ENCODE assay signal across 16 cellular contexts in the genomic region with DNA sequence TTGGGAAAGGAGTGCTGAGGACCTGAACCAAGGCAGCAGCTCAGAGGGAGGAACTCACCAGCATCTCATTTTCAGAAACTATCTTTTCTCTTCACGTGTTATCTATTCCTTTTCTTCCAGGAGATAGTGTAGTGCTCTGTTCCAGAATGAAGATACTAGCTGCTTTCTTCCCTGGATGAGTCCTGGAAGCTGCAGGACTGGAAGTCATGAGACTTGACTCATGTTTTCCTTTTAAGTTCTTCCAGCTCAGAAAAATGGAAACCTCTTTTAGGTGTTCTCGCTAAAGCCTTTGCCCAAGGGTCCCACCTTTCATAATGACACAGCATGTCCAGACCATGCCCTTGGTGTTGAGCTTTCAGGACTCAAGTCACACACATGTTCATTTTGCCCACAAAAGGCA.
"Had no signal": no experiment of that assay in that cellular context is flagged by ENCODE, and none has a peak within 500 bp of the region (broad histone marks: within the 10 kb centered on the region; RNA-seq: fewer than 3 reads in every experiment).

No MANE protein-coding gene starts in this region.

- DNase-seq: activated CD4-positive, alpha-beta T cell treated with anti-CD3 and anti-CD28 coated beads, Interleukin-2, amount 10 ng/mL, durations not matched to agents 7 days and 5 days; activated naive CD4-positive, alpha-beta T cell treated with anti-CD3 and anti-CD28 coated beads for 36 hours; activated naive CD8-positive, alpha-beta T cell treated with anti-CD3 and anti-CD28 coated beads, Interleukin-2, amount 50 U/mL, for 24 hours; aorta; lower lobe of right lung; midbrain; psoas muscle; stimulated activated CD4-positive, alpha-beta T cell treated with anti-CD3 and anti-CD28 coated beads, Interleukin-1b, Interleukin-23, amount 100 ng/mL, for 48 hours; stomach; SW 1271; testis; upper lobe of left lung had no signal

- H3K4me3 ChIP-seq: esophagus muscularis mucosa, lower lobe of right lung, psoas muscle, stomach, testis, upper lobe of left lung had no signal

- H3K4me3 Mint-ChIP-seq: activated CD4-positive, alpha-beta T cell treated with anti-CD3 and anti-CD28 coated beads, Interleukin-2, amount 10 ng/mL, durations not matched to agents 7 days and 5 days; activated naive CD4-positive, alpha-beta T cell treated with anti-CD3 and anti-CD28 coated beads for 36 hours; activated naive CD8-positive, alpha-beta T cell treated with anti-CD3 and anti-CD28 coated beads, Interleukin-2, amount 50 U/mL, for 24 hours; neural crest cell had no signal

- H3K36me3 ChIP-seq: esophagus muscularis mucosa, lower lobe of right lung, stomach, upper lobe of left lung had no signal

- H3K4me1 Mint-ChIP-seq: activated CD4-positive, alpha-beta T cell treated with anti-CD3 and anti-CD28 coated beads, Interleukin-2, amount 10 ng/mL, durations not matched to agents 7 days and 5 days; activated naive CD8-positive, alpha-beta T cell treated with anti-CD3 and anti-CD28 coated beads, Interleukin-2, amount 50 U/mL, for 24 hours had no signal

- H3K9me3 ChIP-seq: esophagus muscularis mucosa, lower lobe of right lung, psoas muscle, stomach, testis, upper lobe of left lung had no signal

- H3K27ac ChIP-seq: esophagus muscularis mucosa, lower lobe of right lung, stomach, testis, upper lobe of left lung had no signal

- H3K27me3 ChIP-seq: esophagus muscularis mucosa, stomach, testis, upper lobe of left lung had no signal

- ATAC-seq: activated naive CD8-positive, alpha-beta T cell treated with anti-CD3 and anti-CD28 coated beads, Interleukin-2, amount 50 U/mL, for 24 hours; lower lobe of right lung; psoas muscle; sciatic nerve had no signal

- H3K9me3 Mint-ChIP-seq: activated CD4-positive, alpha-beta T cell treated with anti-CD3 and anti-CD28 coated beads, Interleukin-2, amount 10 ng/mL, durations not matched to agents 7 days and 5 days; activated naive CD4-positive, alpha-beta T cell treated with anti-CD3 and anti-CD28 coated beads for 36 hours; activated naive CD8-positive, alpha-beta T cell treated with anti-CD3 and anti-CD28 coated beads, Interleukin-2, amount 50 U/mL, for 24 hours; activated T-helper 2 cell treated with anti-CD3 and anti-CD28 coated beads, Interferon-gamma antibody, Interleukin-2, Interleukin-4, amounts not matched to agents 10 μg/mL and 5 μg/mL and 100 μg/mL, durations not matched to agents 14 hours and 24 hours and 36 hours; neural crest cell had no signal

- H3K4me1 ChIP-seq: esophagus muscularis mucosa, lower lobe of right lung, testis, upper lobe of left lung had no signal

- H3K27me3 Mint-ChIP-seq: activated naive CD8-positive, alpha-beta T cell treated with anti-CD3 and anti-CD28 coated beads, Interleukin-2, amount 50 U/mL, for 24 hours had no signal

- H3K27ac Mint-ChIP-seq: activated CD4-positive, alpha-beta T cell treated with anti-CD3 and anti-CD28 coated beads, Interleukin-2, amount 10 ng/mL, durations not matched to agents 7 days and 5 days; activated naive CD4-positive, alpha-beta T cell treated with anti-CD3 and anti-CD28 coated beads for 36 hours; activated naive CD8-positive, alpha-beta T cell treated with anti-CD3 and anti-CD28 coated beads, Interleukin-2, amount 50 U/mL, for 24 hours; activated T-helper 2 cell treated with anti-CD3 and anti-CD28 coated beads, Interferon-gamma antibody, Interleukin-2, Interleukin-4, amounts not matched to agents 10 μg/mL and 5 μg/mL and 100 μg/mL, durations not matched to agents 14 hours and 24 hours and 36 hours had no signal
